Comparison of ENCODE assay signal across 1 cellular context in the genomic region with DNA sequence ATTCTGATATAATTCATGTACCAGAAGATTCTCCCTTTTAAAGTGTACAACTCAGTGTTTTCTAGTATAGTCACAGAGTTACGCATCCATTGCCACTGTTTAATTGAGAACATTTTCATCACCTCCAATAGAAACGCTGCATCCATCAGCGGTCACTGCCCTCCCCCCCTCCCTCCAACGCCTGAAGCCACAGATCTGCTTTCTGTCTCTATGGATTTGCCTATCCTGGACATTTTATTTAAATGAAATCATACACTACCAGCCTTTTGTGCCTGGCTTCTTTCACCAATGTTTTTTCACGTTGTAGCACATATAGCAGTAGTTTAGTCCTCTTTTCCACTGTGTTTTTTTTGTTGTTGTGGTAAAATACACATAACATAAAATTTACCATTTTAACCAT.
TF ChIP-seq lines count a peak whose summit lies in the region.

No MANE protein-coding gene starts in this region.

TF ChIP-seq in GM23338, 12 proteins besides CTCF, POLR2A, EP300 and RAD21 (continued from another document):
- TF ChIP-seq ZNF462 (CRISPR knock-in tag; IDR thresholded peaks at IDR 0.05) (no peak), POLR2AphosphoS5 (IDR thresholded peaks at IDR 0.05; ENCODE audit: low read depth) (no peak), JUNB (IDR thresholded peaks at IDR 0.05; ENCODE audit: unreplicated experiment) (no peak), ETS1 (IDR thresholded peaks at IDR 0.05) (no peak), EZH2 (IDR thresholded peaks at IDR 0.05; ENCODE audit: low read depth, unreplicated experiment) (no peak), ZNF331 (CRISPR knock-in tag; IDR thresholded peaks at IDR 0.05; ENCODE audit: low read depth) (no peak)
